In the genomic region with DNA sequence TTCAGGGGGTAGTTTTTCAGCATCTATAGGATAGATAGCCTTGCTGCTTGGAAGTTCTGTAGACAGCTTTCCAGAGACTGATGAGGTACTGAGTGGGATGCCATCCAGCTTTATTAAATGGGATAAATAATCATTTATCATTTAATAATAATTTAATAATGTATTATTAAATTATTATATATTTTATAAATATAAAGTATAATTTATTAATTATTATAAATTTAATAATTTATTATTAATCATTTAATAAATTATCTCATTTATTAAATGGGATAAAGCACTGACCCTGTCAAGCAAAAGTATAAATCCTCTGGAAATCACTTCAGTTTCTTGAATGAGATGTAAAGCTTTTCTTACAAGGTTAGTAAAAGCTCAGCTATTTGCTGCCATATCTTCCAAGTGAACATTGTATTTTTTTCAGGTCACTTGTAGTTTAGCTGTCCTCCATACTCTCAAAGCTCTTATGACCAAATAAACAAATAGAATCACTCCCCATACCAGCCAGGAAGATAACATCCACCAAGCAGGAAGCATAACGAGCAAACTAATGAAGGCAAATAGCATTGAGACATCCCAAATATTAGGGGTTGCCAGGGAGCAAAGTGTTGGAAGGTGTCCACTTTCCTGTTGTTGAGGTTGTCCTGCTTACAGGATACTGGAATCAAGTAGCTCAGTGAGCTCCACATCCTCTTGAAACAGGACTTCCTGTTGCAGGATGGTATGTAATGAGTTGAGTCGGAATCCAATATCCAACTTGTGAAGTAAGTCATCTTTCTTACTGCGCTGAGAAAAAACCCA, we compare ENCODE assay signal across 2 cellular contexts.
TF ChIP-seq lines count a peak whose summit lies in the region.

No MANE protein-coding gene starts in this region.

TF ChIP-seq in endothelial cell of umbilical vein, 7 proteins besides CTCF, POLR2A, EP300 and RAD21 (continued from another document):
- TF ChIP-seq FOS (IDR thresholded peaks at IDR 0.05; ENCODE audit: borderline replicate concordance, insufficient read depth, low read length), result no peak
- no peak for TF ChIP-seq GATA2 (IDR thresholded peaks at IDR 0.05; ENCODE audit: insufficient read depth, insufficient read length, low read depth, low read length)
- TF ChIP-seq, protein P1, sequence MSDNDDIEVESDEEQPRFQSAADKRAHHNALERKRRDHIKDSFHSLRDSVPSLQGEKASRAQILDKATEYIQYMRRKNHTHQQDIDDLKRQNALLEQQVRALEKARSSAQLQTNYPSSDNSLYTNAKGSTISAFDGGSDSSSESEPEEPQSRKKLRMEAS (IDR thresholded peaks at IDR 0.05; ENCODE audit: insufficient read depth, insufficient read length), result no peak

TF ChIP-seq in SK-N-SH treated with all-trans-retinoic acid at 6 μM for 48 hours, 23 proteins besides CTCF, POLR2A, EP300 and RAD21 (continued from another document):
- TF ChIP-seq, protein P2, sequence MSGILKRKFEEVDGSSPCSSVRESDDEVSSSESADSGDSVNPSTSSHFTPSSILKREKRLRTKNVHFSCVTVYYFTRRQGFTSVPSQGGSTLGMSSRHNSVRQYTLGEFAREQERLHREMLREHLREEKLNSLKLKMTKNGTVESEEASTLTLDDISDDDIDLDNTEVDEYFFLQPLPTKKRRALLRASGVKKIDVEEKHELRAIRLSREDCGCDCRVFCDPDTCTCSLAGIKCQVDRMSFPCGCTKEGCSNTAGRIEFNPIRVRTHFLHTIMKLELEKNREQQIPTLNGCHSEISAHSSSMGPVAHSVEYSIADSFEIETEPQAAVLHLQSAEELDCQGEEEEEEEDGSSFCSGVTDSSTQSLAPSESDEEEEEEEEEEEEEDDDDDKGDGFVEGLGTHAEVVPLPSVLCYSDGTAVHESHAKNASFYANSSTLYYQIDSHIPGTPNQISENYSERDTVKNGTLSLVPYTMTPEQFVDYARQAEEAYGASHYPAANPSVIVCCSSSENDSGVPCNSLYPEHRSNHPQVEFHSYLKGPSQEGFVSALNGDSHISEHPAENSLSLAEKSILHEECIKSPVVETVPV (CRISPR knock-in tag; IDR thresholded peaks at IDR 0.05), result no peak
- TF ChIP-seq SNAI2 (CRISPR knock-in tag; IDR thresholded peaks at IDR 0.05) (no peak), CSDC2 (CRISPR knock-in tag; IDR thresholded peaks at IDR 0.05) (no peak), ZFP3 (CRISPR knock-in tag; IDR thresholded peaks at IDR 0.05) (no peak), ZNF565 (CRISPR knock-in tag; conservative IDR thresholded peaks at IDR 0.05; ENCODE audit: low read depth) (no peak), PPARA (CRISPR knock-in tag; IDR thresholded peaks at IDR 0.05; ENCODE audit: borderline replicate concordance) (no peak)
